In the genomic region with DNA sequence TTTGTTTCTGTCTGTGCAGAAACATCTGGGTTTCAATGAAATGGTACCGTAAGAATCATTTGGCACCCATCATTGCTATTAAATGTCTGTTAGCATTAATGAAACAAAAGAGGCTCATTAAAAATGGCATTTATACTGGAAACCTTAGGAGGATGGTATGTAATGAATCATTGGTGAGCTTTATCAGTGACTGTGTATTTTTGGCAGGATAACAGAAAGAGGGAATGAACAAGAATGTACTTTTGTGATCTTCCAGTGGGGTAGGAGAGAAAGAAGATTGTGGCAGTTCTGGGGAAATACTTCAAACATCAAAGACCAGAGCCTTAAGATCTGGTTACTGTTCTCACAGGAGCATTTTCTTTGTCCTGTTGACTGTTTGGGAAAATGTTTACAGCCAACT, we compare ENCODE assay signal across 17 cellular contexts. TPM values are rescaled to one million over a fixed set of nuclear protein-coding genes. Genes with fewer than 3 reads are reported as not detected.
DNase-seq lines count a peak whose midpoint lies in the region; ATAC-seq, FAIRE-seq and TF ChIP-seq lines count a peak whose summit lies in the region.
"Had no signal": no experiment of that assay in that cellular context is flagged by ENCODE, and none has a peak within 500 bp of the region (broad histone marks: within the 10 kb centered on the region; RNA-seq: fewer than 3 reads in every experiment).

No MANE protein-coding gene starts in this region.

- H3K27ac Mint-ChIP-seq in activated CD8-positive, alpha-beta memory T cell treated with anti-CD3 and anti-CD28 coated beads, Interleukin-2, amount 10 ng/mL, durations not matched to agents 7 days and 5 days, result no peak overlapping the region
- H3K27ac Mint-ChIP-seq: B cell; effector memory CD8-positive, alpha-beta T cell; memory B cell had no signal

- no peaks in the 10 kb centered on the region for H3K36me3 Mint-ChIP-seq in activated CD8-positive, alpha-beta memory T cell treated with anti-CD3 and anti-CD28 coated beads, Interleukin-2, amount 10 ng/mL, durations not matched to agents 7 days and 5 days
- H3K36me3 Mint-ChIP-seq: memory B cell had no signal

- H3K36me3 ChIP-seq in IMR-90 (ENCODE audit: control insufficient read depth, insufficient read depth, low read length) (no peaks in the 10 kb centered on the region), bronchial epithelial cell (ENCODE audit: control insufficient read depth, insufficient read depth, low read length) (no peaks in the 10 kb centered on the region)
- H3K36me3 ChIP-seq: vagina had no signal

- FAIRE-seq in bronchial epithelial cell (lab: Jason Lieb, UNC), result peak; percentile 32
- FAIRE-seq in GM12891 (lab: Jason Lieb, UNC), result no peak

- no peak for TF ChIP-seq RAD21 in IMR-90 (IDR thresholded peaks at IDR 0.05; ENCODE audit: low read length)

- H4K91ac ChIP-seq in IMR-90 (ENCODE audit: insufficient read depth, low read depth, low read length), result peak overlapping the region; percentile 83; the same call in 1 of the 2 replicates

- H2BK20ac ChIP-seq in IMR-90 (ENCODE audit: low read depth, low read length), result peak overlapping the region; percentile 98

- peaks cover 34% of the 10 kb centered on the region for H3K27me3 Mint-ChIP-seq in activated CD8-positive, alpha-beta memory T cell treated with anti-CD3 and anti-CD28 coated beads, Interleukin-2, amount 10 ng/mL, durations not matched to agents 7 days and 5 days

- TF ChIP-seq POLR2A in IMR-90 (IDR thresholded peaks at IDR 0.05; ENCODE audit: low read depth, low read length) (no peak), GM12891 (IDR thresholded peaks at IDR 0.05; ENCODE audit: low read depth, low read length) (no peak)

- POLR2A ChIA-PET in IMR-90 (lab: Charles Lee; ENCODE audit: unreplicated experiment), result no interaction called here

- no CpG with 5 or more reads among the region's 1 CpG for WGBS in IMR-90 (ENCODE audit: extremely low coverage in 2 of 2, insufficient read length in 1 of 2), 2 experiments

- peaks cover 2% of the 10 kb centered on the region; the same call in 1 of the 2 replicates for H3K4me1 ChIP-seq in IMR-90 (ENCODE audit: control insufficient read depth, insufficient read depth, low read length)
- H3K4me1 ChIP-seq: vagina had no signal

- H2AK9ac ChIP-seq in IMR-90 (replicated peaks; ENCODE audit: low read depth, low read length, poor library complexity), result no peak overlapping the region

- peak overlapping the region in 1 of 2 experiments; percentile 78; a peak in 2 of 4 replicates for H4K8ac ChIP-seq in IMR-90 (ENCODE audit: low read depth in 2 of 2, low read length in 2 of 2)

- no peak overlapping the region for H2BK15ac ChIP-seq in IMR-90 (ENCODE audit: low read depth, low read length)

- no peak overlapping the region for H2AK5ac ChIP-seq in IMR-90 (ENCODE audit: low read depth, low read length)

- peaks cover 6% of the 10 kb centered on the region for H3K4me1 Mint-ChIP-seq in activated CD8-positive, alpha-beta memory T cell treated with anti-CD3 and anti-CD28 coated beads, Interleukin-2, amount 10 ng/mL, durations not matched to agents 7 days and 5 days

- peak overlapping the region; percentile 95 for H2BK5ac ChIP-seq in IMR-90 (ENCODE audit: low read depth, low read length, poor library complexity, severe bottlenecking)

- H2BK120ac ChIP-seq in IMR-90 (ENCODE audit: low read depth, low read length), result peak overlapping the region; percentile 93

- peak overlapping the region; percentile 3; the same call in 1 of the 2 replicates for H3K4me3 ChIP-seq in IMR-90 (ENCODE audit: insufficient read depth, low read depth, low read length)
- no peak overlapping the region for H3K4me3 ChIP-seq in bronchial epithelial cell (ENCODE audit: low read depth, low read length)
- H3K4me3 ChIP-seq: vagina had no signal

- in situ Hi-C loops in IMR-90 (cut with MboI; ENCODE audit: low sequenced_read_pairs), result no loop called here

- H4K5ac ChIP-seq in IMR-90 (ENCODE audit: low read depth, low read length), result peak overlapping the region; percentile 50; the same call in 1 of the 2 replicates

- CTCF ChIA-PET in IMR-90 (lab: Yijun Ruan, JAX), result interaction anchor here (0.6 to 0.7 kb wide), 2 partner anchors 21 to 772 kb away, joined by 5 to 7 read pairs; no protein-coding TSS in a partner anchor
- CTCF ChIA-PET in activated CD8-positive, alpha-beta memory T cell treated with anti-CD3 and anti-CD28 coated beads, Interleukin-2, amount 10 ng/mL, durations not matched to agents 7 days and 5 days (lab: Charles Lee), result no interaction called here

- no peak overlapping the region for H3K4me3 Mint-ChIP-seq in activated CD8-positive, alpha-beta memory T cell treated with anti-CD3 and anti-CD28 coated beads, Interleukin-2, amount 10 ng/mL, durations not matched to agents 7 days and 5 days
- H3K4me3 Mint-ChIP-seq: B cell; effector memory CD8-positive, alpha-beta T cell; memory B cell had no signal

- no TSS peak for BruUV-seq in IMR-90 (replicated peaks; lab: Mats Ljungman, UMichigan)

- H3K9me1 ChIP-seq in IMR-90 (ENCODE audit: insufficient read depth, low read length), result no peaks in the 10 kb centered on the region

- TF ChIP-seq CTCF in IMR-90 (conservative IDR thresholded peaks at IDR 0.05; ENCODE audit: low read depth, low read length) (no peak), bronchial epithelial cell (IDR thresholded peaks at IDR 0.05; ENCODE audit: insufficient read depth, low read length, severe bottlenecking) (no peak)

- no peak overlapping the region for H2AFZ ChIP-seq in IMR-90 (replicated peaks; ENCODE audit: low read length, poor library complexity)

- H3K18ac ChIP-seq in IMR-90 (ENCODE audit: low read depth, low read length), result peak overlapping the region; percentile 93; the same call in 1 of the 2 replicates

- H3K4me2 ChIP-seq in IMR-90 (ENCODE audit: low read depth, low read length), result peak overlapping the region; percentile 73; the same call in 1 of the 2 replicates

- H3K56ac ChIP-seq in IMR-90 (ENCODE audit: extremely low read depth, insufficient read depth, low read length), result peak overlapping the region; percentile 93

- DNase-seq in AG08395 (ENCODE audit: low spot score) (peak; percentile 73), IMR-90 (peak; percentile 90), bronchial epithelial cell (ENCODE audit: low read depth) (peak; percentile 74), kidney glomerular epithelial cell (lab: John Stamatoyannopoulos, UW) (peak; percentile 91), GM12891 (ENCODE audit: insufficient read length, low spot score) (no peak), HPDE6-E6E7 (ENCODE audit: extremely low spot score) (no peak)
- no peak for DNase-seq in activated naive CD4-positive, alpha-beta T cell treated with anti-CD3 and anti-CD28 coated beads, Interleukin-2, amount 50 U/mL, for 16 hours
- no peak for DNase-seq in activated CD8-positive, alpha-beta memory T cell treated with anti-CD3 and anti-CD28 coated beads, Interleukin-2, amount 10 ng/mL, durations not matched to agents 7 days and 5 days
- DNase-seq: amygdala; effector memory CD8-positive, alpha-beta T cell; KBM-7; NCI-H1694; NCI-H82; SIG-M5 had no signal

- peak overlapping the region; percentile 93 for H3K14ac ChIP-seq in IMR-90 (replicated peaks; ENCODE audit: low read depth, low read length)

- no peaks in the 10 kb centered on the region; the same call in 1 of the 2 replicates for H4K20me1 ChIP-seq in IMR-90 (ENCODE audit: insufficient read depth, low read length)

- no peaks in the 10 kb centered on the region for H3K9me3 Mint-ChIP-seq in activated CD8-positive, alpha-beta memory T cell treated with anti-CD3 and anti-CD28 coated beads, Interleukin-2, amount 10 ng/mL, durations not matched to agents 7 days and 5 days (ENCODE audit: low read depth)
- H3K9me3 Mint-ChIP-seq: effector memory CD8-positive, alpha-beta T cell had no signal

- dilution Hi-C loops in IMR-90 (cut with HindIII; ENCODE audit: low sequenced_read_pairs, unreplicated experiment), result no loop called here

- peak overlapping the region; percentile 87; the same call in 1 of the 2 replicates for H3K4ac ChIP-seq in IMR-90 (ENCODE audit: low read depth, low read length)

- peak overlapping the region; percentile 81; the same call in 1 of the 2 replicates for H3K9ac ChIP-seq in IMR-90 (ENCODE audit: low read depth, low read length)

- peak overlapping the region; percentile 95 for H3K23ac ChIP-seq in IMR-90 (ENCODE audit: low read depth, low read length)

- intact Hi-C loops in IMR-90 (cut with micrococcal nuclease), result loop anchor here (10.0 kb wide), 1 partner anchor 301 kb away; no protein-coding TSS in a partner anchor

- no peaks in the 10 kb centered on the region; the same call in 1 of the 2 replicates for H3K9me3 ChIP-seq in IMR-90 (ENCODE audit: control insufficient read depth, insufficient read depth, low read length)
- H3K9me3 ChIP-seq: vagina had no signal

- H3K27me3 ChIP-seq in IMR-90 (ENCODE audit: control insufficient read depth, insufficient read depth, low read length), result no peaks in the 10 kb centered on the region
- H3K27me3 ChIP-seq in bronchial epithelial cell (ENCODE audit: control insufficient read depth, insufficient read depth, low read length), result no peaks in the 10 kb centered on the region
- H3K27me3 ChIP-seq: vagina had no signal

- peaks cover 10 to 16% of the 10 kb centered on the region in 2 experiments for H3K79me1 ChIP-seq in IMR-90 (ENCODE audit: low read depth in 1 of 2, low read length in 2 of 2)

- peak; percentile 1; the same call in 1 of the 2 replicates for ATAC-seq in IMR-90 (ENCODE audit: low read depth)
- no peak for ATAC-seq in activated CD8-positive, alpha-beta memory T cell treated with anti-CD3 and anti-CD28 coated beads, Interleukin-2, amount 10 ng/mL, durations not matched to agents 7 days and 5 days
- ATAC-seq: effector memory CD8-positive, alpha-beta T cell had no signal

- peak overlapping the region; percentile 60; the same call in 1 of the 2 replicates for H3K27ac ChIP-seq in IMR-90 (ENCODE audit: insufficient read depth, low read length)
- H3K27ac ChIP-seq: vagina had no signal

TF ChIP-seq in IMR-90, 13 proteins besides CTCF, POLR2A, EP300 and RAD21:
- TF ChIP-seq MXI1 (IDR thresholded peaks at IDR 0.05; ENCODE audit: borderline replicate concordance, low read depth, low read length) (no peak), FOS (IDR thresholded peaks at IDR 0.05; ENCODE audit: low read depth, low read length) (peak; percentile 50)

TF ChIP-seq in GM12891, 5 proteins besides CTCF, POLR2A, EP300 and RAD21 (continues in another document):
- TF ChIP-seq SPI1 (IDR thresholded peaks at IDR 0.05; ENCODE audit: low read depth, low read length), result no peak
- TF ChIP-seq TAF1 (IDR thresholded peaks at IDR 0.05; ENCODE audit: low read depth, low read length), result no peak
- TF ChIP-seq PAX5 (IDR thresholded peaks at IDR 0.05; ENCODE audit: insufficient read depth, low read length, severe bottlenecking), result no peak
- no peak for TF ChIP-seq POLR2AphosphoS5 (IDR thresholded peaks at IDR 0.05; ENCODE audit: low read depth, low read length)

RNA-seq across cellular contexts. Expression of a gene that starts 4.7 kb away (rescaled TPM):
- total RNA-seq in IMR-90 (2012; rRNA removed) (196 and 275 TPM in 2 replicates), bronchial epithelial cell (80.1 and 96.1 TPM in 2 replicates)
- polyA plus RNA-seq in IMR-90 (2012; rRNA removed), result 119 and 121 TPM in 2 replicates
- polyA plus RNA-seq in IMR-90 (2012; cell fraction: cytosol; rRNA removed), result 38.1 and 38.8 TPM in 2 replicates
- polyA plus RNA-seq in IMR-90 (2012; cell fraction: nucleus; rRNA removed; ENCODE audit: low replicate concordance), result 32.4 and 131 TPM in 2 replicates
- 1 to 10 TPM in 1 of 2 experiments, under 1 TPM in 1; 0.50 to 2.0 TPM for total RNA-seq in activated CD8-positive, alpha-beta memory T cell treated with anti-CD3 and anti-CD28 coated beads, Interleukin-2, amount 10 ng/mL, durations not matched to agents 7 days and 5 days
- 1.0 TPM for polyA plus RNA-seq in GM12891 (2012; ENCODE audit: low read depth, missing spikeins)

Comparison
In these comparisons a context has a peak if more than half of its experiments do, and no peak if none do; other contexts are left out.
1. DNase-seq: peak in AG08395 (single experiment), IMR-90 (single experiment), bronchial epithelial cell (single experiment) and kidney glomerular epithelial cell (single experiment); none in activated naive CD4-positive, alpha-beta T cell treated with anti-CD3 and anti-CD28 coated beads, Interleukin-2, amount 50 U/mL, for 16 hours (single experiment), activated CD8-positive, alpha-beta memory T cell treated with anti-CD3 and anti-CD28 coated beads, Interleukin-2, amount 10 ng/mL, durations not matched to agents 7 days and 5 days (single experiment), GM12891 (single experiment) and HPDE6-E6E7 (single experiment).
2. RNA of a gene that starts 4.7 kb away (total RNA-seq): 196 to 275 TPM in IMR-90 and 80.1 to 96.1 TPM in bronchial epithelial cell; 0.50 to 2.0 TPM in activated CD8-positive, alpha-beta memory T cell treated with anti-CD3 and anti-CD28 coated beads, Interleukin-2, amount 10 ng/mL, durations not matched to agents 7 days and 5 days; every median in the first group is over 10 times any median in the second.